ENCODE assay signal across 8 cellular contexts in the genomic region with DNA sequence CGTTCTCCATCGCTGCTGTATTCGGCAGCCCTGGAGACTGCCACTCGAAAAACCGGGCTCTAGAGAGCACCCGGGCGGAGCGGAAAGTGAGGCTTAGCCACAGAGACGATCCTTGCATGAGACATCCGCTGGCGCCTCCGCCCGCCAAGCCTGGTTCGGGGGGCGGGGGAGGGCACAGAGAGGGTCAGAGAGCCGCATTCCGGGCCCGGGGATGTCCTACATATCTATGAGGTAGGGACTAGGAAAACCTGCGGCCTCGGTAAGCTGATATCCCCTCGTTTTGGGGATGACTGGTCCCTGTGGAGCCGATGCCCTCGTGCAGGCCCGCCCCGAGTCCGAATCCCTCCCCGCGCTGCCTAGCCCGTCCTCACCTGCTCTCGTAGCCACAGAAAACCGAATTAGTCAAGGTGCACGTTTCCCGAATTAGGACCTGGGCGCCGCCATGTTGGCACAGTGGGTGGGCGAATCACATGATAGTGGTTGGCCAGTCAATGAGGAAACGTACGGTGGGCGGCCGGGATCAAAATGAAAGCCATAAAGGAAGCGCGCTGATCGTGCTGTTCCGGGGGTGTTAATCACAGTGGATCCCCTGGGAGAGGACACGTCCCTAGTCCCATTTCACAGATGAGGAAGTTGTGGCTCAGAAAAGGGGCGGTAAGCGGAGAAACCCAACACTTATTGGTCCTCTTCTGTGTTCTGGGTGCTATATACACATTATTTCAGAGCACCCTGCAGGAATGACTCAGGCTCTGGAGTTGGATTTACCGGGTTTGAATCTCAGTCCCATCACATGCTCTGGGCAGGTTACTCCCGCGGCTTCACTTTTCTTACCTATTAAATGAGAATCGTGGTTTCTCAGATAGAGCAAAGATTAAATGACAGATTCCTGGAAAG. TPM values are rescaled to one million over a fixed set of nuclear protein-coding genes. Genes with fewer than 3 reads are reported as not detected.
DNase-seq lines count a peak whose midpoint lies in the region; ATAC-seq and TF ChIP-seq lines count a peak whose summit lies in the region.

A gene (minus strand): TSS at position 459 of the 894 bp plus-strand sequence. CDS start 341 bp downstream, at position 118.

- WGBS in H9 (ENCODE audit: extremely low coverage, insufficient read length, low lambda C conversion rate) = no CpG with 5 or more reads among the region's 51 CpGs
- 0 to 1% (median 1%) methylated on average over 51 of the region's 51 CpGs for WGBS in adipose tissue, 3 donors
- 0 to 1% (median 0%) methylated on average over 37 to 51 of the region's 51 CpGs for WGBS in heart left ventricle, 4 donors
- 0% methylated on average over 4 to 50 of the region's 51 CpGs for WGBS in transverse colon (ENCODE audit: low coverage in 1 of 2), 2 donors

- H3K4me3 ChIP-seq in heart left ventricle (peak within 1 kb of the TSS; percentile 72 to 99 (median 92)), transverse colon (peak within 1 kb of the TSS; percentile 67 to 97 (median 86))

- peaks cover 9 to 49% (median 41%) of the 10 kb centered on the region in 3 experiments; a peak in 6 of 7 replicates for H3K36me3 Mint-ChIP-seq in H9 (ENCODE audit: insufficient read depth in 1 of 3, low read depth in 3 of 3)

- ATAC-seq in heart left ventricle = peak; percentile 76 to 91 (median 80)

- H4K91ac ChIP-seq in H9 (ENCODE audit: insufficient read length, low read depth, low read length) = peak within 1 kb of the TSS; percentile 21

- H3K27ac Mint-ChIP-seq in H9 = peak within 1 kb of the TSS; percentile 98 to 99 (median 99)

- H3K56ac ChIP-seq in H9 (ENCODE audit: insufficient read length, low read depth, low read length) = no peak within 1 kb of the TSS

- H3K4me1 Mint-ChIP-seq in H9 = peaks cover 34 to 40% of the 10 kb centered on the region in 2 experiments

- H3K36me3 ChIP-seq in heart left ventricle = peaks cover 0 to 37% (median 25%) of the 10 kb centered on the region in 9 donors
- H3K36me3 ChIP-seq in transverse colon = no peaks in the 10 kb centered on the region

- H3K23ac ChIP-seq in H9 (ENCODE audit: insufficient read length, low read depth, low read length) = no peak within 1 kb of the TSS

- intact Hi-C loops in heart left ventricle (cut with DNase I) = loop anchor here in 4 of 10 donors (2.0 to 10.0 kb wide), 3 partner anchors 34 to 148 kb away; a partner anchor contains a TSS
- intact Hi-C loops in posterior cingulate gyrus (cut with DNase I) = no loop called here
- intact Hi-C loops in transverse colon (cut with DNase I; ENCODE audit: low total_unique reads) = no loop called here

- TF ChIP-seq POLR2A in heart left ventricle (IDR thresholded peaks at IDR 0.05) (no peak), transverse colon (IDR thresholded peaks at IDR 0.05) (peak; percentile 20)

- peaks cover 0 to 1% of the 10 kb centered on the region in 2 experiments; a peak in 2 of 5 replicates for H3K9me3 Mint-ChIP-seq in H9

- DNase-seq in DMS114 treated with DMSO at 0.1 percent for 48 hours (lab: John Stamatoyannopoulos, UW; ENCODE audit: unreplicated experiment) (peak; percentile 76), H9 (peak; percentile 92), NCI-H1436 (lab: John Stamatoyannopoulos, UW) (peak; percentile 89), T follicular helper cell (ENCODE audit: low read depth) (peak; percentile 86), heart left ventricle (peak; percentile 93 to 95 (median 94)), posterior cingulate gyrus (peak; percentile 89 to 98 (median 92)), transverse colon (peak; percentile 95)

- H3K23me2 ChIP-seq in H9 (ENCODE audit: insufficient read length, low read depth, low read length, poor library complexity, severe bottlenecking) = peaks cover 11% of the 10 kb centered on the region

- H4K20me1 ChIP-seq in H9 (ENCODE audit: control insufficient read depth, insufficient read depth, insufficient read length) = no peaks in the 10 kb centered on the region

- in situ Hi-C loops in transverse colon (cut with MboI; ENCODE audit: low pct_ligation_motif_present in 1 of 4, low pct_unique_long_range_greater_than_20kb in 1 of 4, low sequenced_read_pairs in 3 of 4) = loop anchor here in 1 of 4 donors (25.0 kb wide), 1 partner anchor 146 kb away; no protein-coding TSS in a partner anchor

- peak within 1 kb of the TSS; percentile 98 to 100 for H3K4me3 Mint-ChIP-seq in H9

- no peak within 1 kb of the TSS for H3T11ph ChIP-seq in H9 (ENCODE audit: low read length)

- H3K27me3 Mint-ChIP-seq in H9 (ENCODE audit: low read depth) = no peaks in the 10 kb centered on the region

- peaks cover 36% of the 10 kb centered on the region for H3K79me2 ChIP-seq in H9 (ENCODE audit: insufficient read depth, low read length)

- no peak for TF ChIP-seq CTCF in H9 (conservative IDR thresholded peaks at IDR 0.05)
- no peak for TF ChIP-seq CTCF in heart left ventricle (IDR thresholded peaks at IDR 0.05)
- TF ChIP-seq CTCF in transverse colon (IDR thresholded peaks at IDR 0.05) = no peak

- peak within 1 kb of the TSS; percentile 85 for H3K18ac ChIP-seq in H9 (ENCODE audit: insufficient read length, low read depth, low read length)

- no peak within 1 kb of the TSS for H2BK5ac ChIP-seq in H9 (ENCODE audit: insufficient read length, low read length)

- H2BK20ac ChIP-seq in H9 (ENCODE audit: low read depth, low read length, poor library complexity, severe bottlenecking) = no peak within 1 kb of the TSS

- H3K27me3 ChIP-seq in H9 (ENCODE audit: insufficient read depth, low read length) = no peaks in the 10 kb centered on the region
- no peaks in the 10 kb centered on the region for H3K27me3 ChIP-seq in heart left ventricle
- no peaks in the 10 kb centered on the region for H3K27me3 ChIP-seq in transverse colon

- no peak within 1 kb of the TSS for H4K8ac ChIP-seq in H9 (replicated peaks; ENCODE audit: insufficient read length, low read depth, low read length)

- peak within 1 kb of the TSS; percentile 66 for H3K4me2 ChIP-seq in H9 (ENCODE audit: insufficient read depth, insufficient read length, low read length)

- no peak within 1 kb of the TSS for H2BK120ac ChIP-seq in H9 (ENCODE audit: low read depth, low read length, poor library complexity, severe bottlenecking)

- no peak within 1 kb of the TSS for H2AFZ ChIP-seq in H9 (ENCODE audit: low read length)

- no peaks in the 10 kb centered on the region for H3K9me3 ChIP-seq in H9 (ENCODE audit: control insufficient read depth, low read depth, low read length)
- H3K9me3 ChIP-seq in heart left ventricle = no peaks in the 10 kb centered on the region
- no peaks in the 10 kb centered on the region for H3K9me3 ChIP-seq in transverse colon

- no peak within 1 kb of the TSS for H2AK5ac ChIP-seq in H9 (ENCODE audit: insufficient read length, low read length)

- no peak within 1 kb of the TSS for H2BK12ac ChIP-seq in H9 (ENCODE audit: insufficient read length, low read depth, low read length)

- H3K14ac ChIP-seq in H9 (ENCODE audit: insufficient read depth, low read length) = peak within 1 kb of the TSS; percentile 71

- no peak within 1 kb of the TSS for H3K4ac ChIP-seq in H9 (ENCODE audit: low read depth, low read length)

- no peak within 1 kb of the TSS for H2BK15ac ChIP-seq in H9 (ENCODE audit: low read depth, low read length)

- H3K4me1 ChIP-seq in H9 (ENCODE audit: insufficient read depth, low read length) (peaks cover 11% of the 10 kb centered on the region; the same call in 1 of the 2 replicates), heart left ventricle (peaks cover 5 to 49% (median 35%) of the 10 kb centered on the region in 12 donors), transverse colon (peaks cover 11 to 39% (median 34%) of the 10 kb centered on the region in 4 donors)

- H3K27ac ChIP-seq in H9 (ENCODE audit: insufficient read length, low read depth, low read length) (peak within 1 kb of the TSS; percentile 52), adipose tissue (ENCODE audit: low read depth, low read length) (no peak within 1 kb of the TSS), heart left ventricle (peak within 1 kb of the TSS; percentile 10 to 88 (median 74)), transverse colon (peak within 1 kb of the TSS; percentile 80 to 89 (median 85))

- peak within 1 kb of the TSS; percentile 94 for H3K9ac ChIP-seq in H9 (ENCODE audit: extremely low read depth, insufficient read length, low read length)

- TF ChIP-seq EP300 in transverse colon (IDR thresholded peaks at IDR 0.05; ENCODE audit: low read depth) = peak; percentile 48

- H3K79me1 ChIP-seq in H9 (ENCODE audit: insufficient read depth, low read depth, low read length, poor library complexity, severe bottlenecking) = no peaks in the 10 kb centered on the region

- H4K5ac ChIP-seq in H9 (ENCODE audit: insufficient read length, low read depth, low read length) = peak within 1 kb of the TSS; percentile 83

RNA-seq across cellular contexts. Expression of the gene that starts here (rescaled TPM):
- total RNA-seq in H9 (2021) = 92.8 and 95.7 TPM in 2 replicates
- polyA plus RNA-seq in adipose tissue = 10 to 100 TPM; 25.0 to 38.9 (median 36.7) TPM
- total RNA-seq in heart left ventricle = 10 to 100 TPM; 15.1 to 22.6 (median 16.2) TPM
- 10 to 100 TPM; 26.4 to 32.4 TPM for polyA plus RNA-seq in heart left ventricle
- 100 to 1,000 TPM in 1 of 4 donors, 10 to 100 TPM in 3; 26.6 to 199 (median 60.7) TPM for total RNA-seq in transverse colon
